ENCODE assay signal across 8 cellular contexts in genomic region chr4:12852338-12853307, GRCh38.
DNase-seq lines count a peak whose midpoint lies in the region; ATAC-seq and TF ChIP-seq lines count a peak whose summit lies in the region.

No MANE protein-coding gene starts in this region.

- intact Hi-C loops in left colon (cut with DNase I, micrococcal nuclease), result loop anchor here (2.0 to 10.0 kb wide), 2 partner anchors 692 to 696 kb away; partner anchors contain the start of gene NKX3-2 (in 1 of the 2)
- intact Hi-C loops in vagina (cut with DNase I), result loop anchor here (5.0 kb wide), 1 partner anchor 695 kb away; no protein-coding TSS in a partner anchor
- intact Hi-C loops in posterior cingulate gyrus (cut with DNase I), result loop anchor here (2.0 kb wide), 1 partner anchor 696 kb away; no protein-coding TSS in a partner anchor

- TF ChIP-seq CTCF in vagina (IDR thresholded peaks at IDR 0.05), result peak; percentile 11 to 70 (median 14)

- ATAC-seq in HG03354 (IDR thresholded peaks at IDR 0.05; ENCODE audit: poor library complexity, severe bottlenecking, unreplicated experiment), result peak; percentile 57
- peak; percentile 78 for ATAC-seq in left colon

- H3K9me3 ChIP-seq in vagina, result no peaks in the 10 kb centered on the region

- H3K4me1 ChIP-seq in vagina, result no peaks in the 10 kb centered on the region

- DNase-seq in ELR (ENCODE audit: low read depth) (peak; percentile 68), NCI-H526 treated with DMSO at 0.1 percent for 48 hours (lab: John Stamatoyannopoulos, UW) (peak; percentile 73), cerebellum (ENCODE audit: low spot score) (peak; percentile 53), left colon (no peak), vagina (ENCODE audit: extremely low spot score in 2 of 2) (no peak), posterior cingulate gyrus (no peak)
- DNase-seq in activated CD4-positive, alpha-beta T cell treated with anti-CD3 and anti-CD28 coated beads, Interleukin-2, amount 50 U/mL, for 4 hours, result no peak

- H3K36me3 ChIP-seq in vagina, result no peaks in the 10 kb centered on the region

- H3K27ac ChIP-seq in vagina, result no peak overlapping the region

- no peak for TF ChIP-seq POLR2A in vagina (IDR thresholded peaks at IDR 0.05)

- no peak overlapping the region for H3K4me3 ChIP-seq in vagina

- H3K27me3 ChIP-seq in vagina, result no peaks in the 10 kb centered on the region

Comparison
In these comparisons a context has a peak if more than half of its experiments do, and no peak if none do; other contexts are left out.
1. DNase-seq: peak in ELR (single experiment), NCI-H526 treated with DMSO at 0.1 percent for 48 hours (single experiment) and cerebellum (single experiment); none in left colon (0 of 2), vagina (0 of 2), activated CD4-positive, alpha-beta T cell treated with anti-CD3 and anti-CD28 coated beads, Interleukin-2, amount 50 U/mL, for 4 hours (0 of 2) and posterior cingulate gyrus (0 of 10).